12 cellular contexts compared by ENCODE assay signal in genomic region chr10:61795551-61795950, GRCh38.
DNase-seq lines count a peak whose midpoint lies in the region; ATAC-seq and TF ChIP-seq lines count a peak whose summit lies in the region.
"Had no signal": no experiment of that assay in that cellular context is flagged by ENCODE, and none has a peak within 500 bp of the region (broad histone marks: within the 10 kb centered on the region; RNA-seq: fewer than 3 reads in every experiment).

No MANE protein-coding gene starts in this region.

- peak; percentile 46 for DNase-seq in KBM-7
- DNase-seq in esophagus muscularis mucosa (ENCODE audit: extremely low spot score), result peak; percentile 31
- no peak for DNase-seq in tibial artery
- DNase-seq in NCI-H2081 treated with DMSO at 0.1 percent for 48 hours (lab: John Stamatoyannopoulos, UW), result no peak
- DNase-seq: activated T-cell treated with anti-CD3 and anti-CD28 coated beads, Interleukin-2, amount 50 U/mL, for 1 hour; CD4-positive, alpha-beta memory T cell; T-helper 9 cell had no signal

- no peak for TF ChIP-seq EP300 in esophagus muscularis mucosa (IDR thresholded peaks at IDR 0.05)

- H3K4me1 ChIP-seq in esophagus muscularis mucosa (peaks cover 3 to 55% (median 50%) of the 10 kb centered on the region in 4 donors), tibial artery (peaks cover 0 to 43% (median 19%) of the 10 kb centered on the region in 4 donors)

- peak; percentile 21 for TF ChIP-seq CTCF in C4-2B (conservative IDR thresholded peaks at IDR 0.05)
- no peak for TF ChIP-seq CTCF in esophagus muscularis mucosa (IDR thresholded peaks at IDR 0.05)
- TF ChIP-seq CTCF in tibial artery (IDR thresholded peaks at IDR 0.05), result no peak

- H3K36me3 ChIP-seq in esophagus muscularis mucosa (no peaks in the 10 kb centered on the region), tibial artery (no peaks in the 10 kb centered on the region)

- WGBS in esophagus muscularis mucosa, result 96% methylated on average over 3 of the region's 3 CpGs

- H3K9me3 ChIP-seq in esophagus muscularis mucosa, result no peaks in the 10 kb centered on the region
- H3K9me3 ChIP-seq in tibial artery, result no peaks in the 10 kb centered on the region

- H3K4me3 ChIP-seq in esophagus muscularis mucosa (no peak overlapping the region), tibial artery (no peak overlapping the region)

- in situ Hi-C loops in KBM-7 (cut with MboI; ENCODE audit: low pct_unique_long_range_greater_than_20kb, low sequenced_read_pairs), result no loop called here

- H3K27me3 ChIP-seq in esophagus muscularis mucosa (no peaks in the 10 kb centered on the region), tibial artery (no peaks in the 10 kb centered on the region)

- intact Hi-C loops in esophagus muscularis mucosa (cut with DNase I) (no loop called here), tibial artery (cut with DNase I; ENCODE audit: low total_unique reads) (no loop called here)

- H3K27ac ChIP-seq in C4-2B, result no peak overlapping the region
- no peak overlapping the region for H3K27ac ChIP-seq in esophagus muscularis mucosa (replicated peaks in 1 of 4)
- no peak overlapping the region for H3K27ac ChIP-seq in tibial artery
- H3K27ac ChIP-seq: epithelial cell of prostate had no signal

- ATAC-seq in GM19372 (IDR thresholded peaks at IDR 0.05; ENCODE audit: low read depth, unreplicated experiment) (peak; percentile 54), HG03571 (IDR thresholded peaks at IDR 0.05; ENCODE audit: unreplicated experiment) (no peak), GM19467 (IDR thresholded peaks at IDR 0.05; ENCODE audit: unreplicated experiment) (no peak)

- TF ChIP-seq POLR2A in esophagus muscularis mucosa (IDR thresholded peaks at IDR 0.05; ENCODE audit: low read depth), result no peak

Comparison
In these comparisons a context has a peak if more than half of its experiments do, and no peak if none do; other contexts are left out.
1. DNase-seq: peak in KBM-7 (single experiment) and esophagus muscularis mucosa (single experiment); none in tibial artery (0 of 2) and NCI-H2081 treated with DMSO at 0.1 percent for 48 hours (single experiment).